18 cellular contexts compared by ENCODE assay signal in genomic region chr2:128310761-128311160, GRCh38. TPM values are rescaled to one million over a fixed set of nuclear protein-coding genes. Genes with fewer than 3 reads are reported as not detected.
DNase-seq lines count a peak whose midpoint lies in the region; ATAC-seq and TF ChIP-seq lines count a peak whose summit lies in the region.
"Had no signal": no experiment of that assay in that cellular context is flagged by ENCODE, and none has a peak within 500 bp of the region (broad histone marks: within the 10 kb centered on the region; RNA-seq: fewer than 3 reads in every experiment).

No MANE protein-coding gene starts in this region.

- H2BK12ac ChIP-seq in H9 (ENCODE audit: insufficient read length, low read depth, low read length), result no peak overlapping the region
- no peak overlapping the region for H2BK12ac ChIP-seq in trophoblast cell (ENCODE audit: low read length)

- H2BK15ac ChIP-seq in H9 (ENCODE audit: low read depth, low read length), result no peak overlapping the region

- H2BK20ac ChIP-seq in H9 (ENCODE audit: low read depth, low read length, poor library complexity, severe bottlenecking), result no peak overlapping the region

- peaks cover 98% of the 10 kb centered on the region for H3K36me3 ChIP-seq in DND-41 (ENCODE audit: insufficient read depth, low read length)
- H3K36me3 ChIP-seq in trophoblast cell (ENCODE audit: control insufficient read depth in 1 of 2, insufficient read depth in 2 of 2, low read length in 2 of 2), result peaks cover 10 to 24% of the 10 kb centered on the region in 2 experiments
- no peaks in the 10 kb centered on the region for H3K36me3 ChIP-seq in smooth muscle cell (ENCODE audit: low read depth)
- H3K36me3 ChIP-seq: ascending aorta had no signal

- no peaks in the 10 kb centered on the region for H3K27me3 Mint-ChIP-seq in H9 (ENCODE audit: low read depth)
- peaks cover 14% of the 10 kb centered on the region for H3K27me3 Mint-ChIP-seq in glutamatergic neuron (ENCODE audit: unreplicated experiment)

- H3K4me2 ChIP-seq in DND-41 (ENCODE audit: insufficient read depth, low read length), result peak overlapping the region; percentile 88; the same call in 1 of the 2 replicates
- H3K4me2 ChIP-seq in H9 (ENCODE audit: insufficient read depth, insufficient read length, low read length), result no peak overlapping the region
- no peak overlapping the region for H3K4me2 ChIP-seq in trophoblast cell (ENCODE audit: low read length)
- no peak overlapping the region for H3K4me2 ChIP-seq in smooth muscle cell
- H3K4me2 ChIP-seq: KMS-11 had no signal

- no peak overlapping the region for H3K4ac ChIP-seq in H9 (ENCODE audit: low read depth, low read length)
- peak overlapping the region; percentile 28 for H3K4ac ChIP-seq in trophoblast cell (ENCODE audit: low read depth, low read length)

- H3K4me1 ChIP-seq in DND-41 (ENCODE audit: insufficient read depth, low read length), result peaks cover 73% of the 10 kb centered on the region
- peaks cover 4% of the 10 kb centered on the region; the same call in 1 of the 2 replicates for H3K4me1 ChIP-seq in H9 (ENCODE audit: insufficient read depth, low read length)
- H3K4me1 ChIP-seq in trophoblast cell (ENCODE audit: control insufficient read depth in 1 of 2, insufficient read depth in 2 of 2, low read length in 2 of 2), result peaks cover 9 to 13% of the 10 kb centered on the region in 2 experiments
- H3K4me1 ChIP-seq in smooth muscle cell (ENCODE audit: low read depth), result peaks cover 12% of the 10 kb centered on the region

- H2BK120ac ChIP-seq in H9 (ENCODE audit: low read depth, low read length, poor library complexity, severe bottlenecking) (no peak overlapping the region), trophoblast cell (ENCODE audit: insufficient read depth, low read length, poor library complexity) (no peak overlapping the region)

- no peak overlapping the region for H3K56ac ChIP-seq in H9 (ENCODE audit: insufficient read length, low read depth, low read length)

- H3T11ph ChIP-seq in H9 (ENCODE audit: low read length), result no peak overlapping the region

- no peak for DNase-seq in DND-41
- DNase-seq in H9, result no peak
- DNase-seq in glutamatergic neuron, result no peak
- no peak for DNase-seq in trophoblast cell
- DNase-seq in smooth muscle cell (lab: John Stamatoyannopoulos, UW; ENCODE audit: unreplicated experiment), result no peak
- no peak for DNase-seq in activated CD4-positive, alpha-beta T cell treated with anti-CD3 and anti-CD28 coated beads for 4 hours
- DNase-seq: activated naive CD4-positive, alpha-beta T cell; AML-193; HCEC 1CT; hippocampal formation; NCI-H1105; nucleus accumbens; OCI-M1; stimulated activated CD4-positive, alpha-beta T cell treated with anti-CD3 and anti-CD28 coated beads, Interleukin-2, amount 100 ng/mL, for 48 hours had no signal

- no peak overlapping the region for H4K5ac ChIP-seq in H9 (ENCODE audit: insufficient read length, low read depth, low read length)

- H3K36me3 Mint-ChIP-seq in H9 (ENCODE audit: insufficient read depth in 1 of 3, low read depth in 3 of 3) (peaks cover 7 to 31% (median 25%) of the 10 kb centered on the region in 3 experiments), glutamatergic neuron (ENCODE audit: unreplicated experiment) (peaks cover 3% of the 10 kb centered on the region)

- H3K14ac ChIP-seq in H9 (ENCODE audit: insufficient read depth, low read length) (no peak overlapping the region), trophoblast cell (ENCODE audit: low read length) (no peak overlapping the region)

- H4K8ac ChIP-seq in H9 (replicated peaks; ENCODE audit: insufficient read length, low read depth, low read length), result no peak overlapping the region
- no peak overlapping the region for H4K8ac ChIP-seq in trophoblast cell (ENCODE audit: low read depth, low read length)

- TF ChIP-seq CTCF in DND-41 (IDR thresholded peaks at IDR 0.05; ENCODE audit: borderline replicate concordance, extremely low read depth, low read length, poor library complexity, severe bottlenecking) (no peak), H9 (conservative IDR thresholded peaks at IDR 0.05) (no peak), glutamatergic neuron (IDR thresholded peaks at IDR 0.05; ENCODE audit: partially characterized antibody, unreplicated experiment) (no peak), smooth muscle cell (IDR thresholded peaks at IDR 0.05; ENCODE audit: borderline replicate concordance, insufficient read depth, poor library complexity, severe bottlenecking) (no peak)

- peaks cover 13% of the 10 kb centered on the region for H3K79me1 ChIP-seq in H9 (ENCODE audit: insufficient read depth, low read depth, low read length, poor library complexity, severe bottlenecking)
- H3K79me1 ChIP-seq in trophoblast cell (ENCODE audit: low read length), result peaks cover 4% of the 10 kb centered on the region

- no peak overlapping the region for H3K27ac ChIP-seq in DND-41 (ENCODE audit: low read length)
- no peak overlapping the region for H3K27ac ChIP-seq in H9 (ENCODE audit: insufficient read length, low read depth, low read length)
- H3K27ac ChIP-seq in trophoblast cell (ENCODE audit: low read depth, low read length), result no peak overlapping the region
- H3K27ac ChIP-seq in smooth muscle cell (ENCODE audit: low read depth), result no peak overlapping the region
- H3K27ac ChIP-seq: ascending aorta, KMS-11 had no signal

- no peaks in the 10 kb centered on the region for H3K27me3 ChIP-seq in DND-41 (ENCODE audit: insufficient read depth, low read length, poor library complexity)
- H3K27me3 ChIP-seq in H9 (ENCODE audit: insufficient read depth, low read length), result no peaks in the 10 kb centered on the region
- H3K27me3 ChIP-seq in trophoblast cell (ENCODE audit: insufficient read depth, low read length), result no peaks in the 10 kb centered on the region
- no peaks in the 10 kb centered on the region for H3K27me3 ChIP-seq in smooth muscle cell (ENCODE audit: low read depth)
- H3K27me3 ChIP-seq: ascending aorta had no signal

- H3K9me3 Mint-ChIP-seq in H9, result no peaks in the 10 kb centered on the region
- H3K9me3 Mint-ChIP-seq in glutamatergic neuron (ENCODE audit: unreplicated experiment), result peaks cover 15% of the 10 kb centered on the region

- H3K23ac ChIP-seq in H9 (ENCODE audit: insufficient read length, low read depth, low read length) (no peak overlapping the region), trophoblast cell (ENCODE audit: low read length) (no peak overlapping the region)

- no peaks in the 10 kb centered on the region for H3K9me3 ChIP-seq in DND-41 (ENCODE audit: insufficient read depth, low read length, severe bottlenecking)
- H3K9me3 ChIP-seq in H9 (ENCODE audit: control insufficient read depth, low read depth, low read length), result no peaks in the 10 kb centered on the region
- no peaks in the 10 kb centered on the region for H3K9me3 ChIP-seq in trophoblast cell (ENCODE audit: insufficient read depth, low read depth, low read length)
- no peaks in the 10 kb centered on the region for H3K9me3 ChIP-seq in smooth muscle cell (replicated peaks; ENCODE audit: low read depth)
- H3K9me3 ChIP-seq: ascending aorta had no signal

- no peak overlapping the region for H2BK5ac ChIP-seq in H9 (ENCODE audit: insufficient read length, low read length)
- no peak overlapping the region for H2BK5ac ChIP-seq in trophoblast cell (ENCODE audit: low read depth, low read length, poor library complexity)

- H2AK5ac ChIP-seq in H9 (ENCODE audit: insufficient read length, low read length), result no peak overlapping the region
- H2AK5ac ChIP-seq in trophoblast cell (ENCODE audit: low read length), result no peak overlapping the region

- no peak for ATAC-seq in DND-41 (ENCODE audit: insufficient read depth, low read depth)
- ATAC-seq in HG03469 (IDR thresholded peaks at IDR 0.05; ENCODE audit: unreplicated experiment), result no peak
- ATAC-seq: activated CD4-positive, CD25-positive, alpha-beta regulatory T cell treated with anti-CD3 and anti-CD28 coated beads, Interleukin-2, amount 50 U/mL, for 24 hours had no signal

- WGBS in H9 (ENCODE audit: extremely low coverage, insufficient read length, low lambda C conversion rate), result no CpG with 5 or more reads among the region's 4 CpGs
- WGBS in trophoblast cell (ENCODE audit: extremely low coverage, insufficient coverage, insufficient read length), result no CpG with 5 or more reads among the region's 4 CpGs
- WGBS in smooth muscle cell (ENCODE audit: low lambda C conversion rate), result 64% methylated on average over 4 of the region's 4 CpGs

- H3K18ac ChIP-seq in H9 (ENCODE audit: insufficient read length, low read depth, low read length), result no peak overlapping the region
- H3K18ac ChIP-seq in trophoblast cell (ENCODE audit: low read length), result no peak overlapping the region

- peaks cover 100% of the 10 kb centered on the region for H4K20me1 ChIP-seq in DND-41 (ENCODE audit: insufficient read depth, low read length)
- H4K20me1 ChIP-seq in H9 (ENCODE audit: control insufficient read depth, insufficient read depth, insufficient read length), result peaks cover 4% of the 10 kb centered on the region
- H4K20me1 ChIP-seq in smooth muscle cell (ENCODE audit: low read depth), result peaks cover 91% of the 10 kb centered on the region

- no peaks in the 10 kb centered on the region for H3K23me2 ChIP-seq in H9 (ENCODE audit: insufficient read length, low read depth, low read length, poor library complexity, severe bottlenecking)

- H2AFZ ChIP-seq in DND-41 (ENCODE audit: low read depth, low read length), result no peak overlapping the region
- no peak overlapping the region for H2AFZ ChIP-seq in H9 (ENCODE audit: low read length)
- H2AFZ ChIP-seq in trophoblast cell (ENCODE audit: insufficient read depth, low read length, poor library complexity), result no peak overlapping the region
- no peak overlapping the region for H2AFZ ChIP-seq in smooth muscle cell (ENCODE audit: low read depth)

- H4K91ac ChIP-seq in H9 (ENCODE audit: insufficient read length, low read depth, low read length), result no peak overlapping the region
- H4K91ac ChIP-seq in trophoblast cell (ENCODE audit: low read depth, low read length), result no peak overlapping the region

- peaks cover under 1% of the 10 kb centered on the region for H3F3A ChIP-seq in smooth muscle cell (ENCODE audit: low read depth)

- H4K12ac ChIP-seq in trophoblast cell (ENCODE audit: low read depth, low read length), result no peak overlapping the region

- H3K79me2 ChIP-seq in DND-41 (ENCODE audit: insufficient read depth, low read length), result peaks cover 100% of the 10 kb centered on the region
- H3K79me2 ChIP-seq in H9 (ENCODE audit: insufficient read depth, low read length), result peaks cover 85% of the 10 kb centered on the region; the same call in 1 of the 2 replicates
- H3K79me2 ChIP-seq in trophoblast cell (ENCODE audit: control insufficient read depth, insufficient read depth, low read length, poor library complexity), result peaks cover 8% of the 10 kb centered on the region
- H3K79me2 ChIP-seq in smooth muscle cell (ENCODE audit: low read depth), result peaks cover 24% of the 10 kb centered on the region

- H3K4me3 Mint-ChIP-seq in H9, result no peak overlapping the region
- peak overlapping the region; percentile 50 for H3K4me3 Mint-ChIP-seq in glutamatergic neuron (ENCODE audit: unreplicated experiment)

- peaks cover 64 to 79% of the 10 kb centered on the region in 2 experiments for H3K4me1 Mint-ChIP-seq in H9
- H3K4me1 Mint-ChIP-seq in glutamatergic neuron (ENCODE audit: low read depth, unreplicated experiment), result peaks cover 64% of the 10 kb centered on the region

- no peak overlapping the region for H3K9ac ChIP-seq in DND-41 (ENCODE audit: low read depth, low read length)
- H3K9ac ChIP-seq in H9 (ENCODE audit: extremely low read depth, insufficient read length, low read length), result no peak overlapping the region
- no peak overlapping the region for H3K9ac ChIP-seq in trophoblast cell (ENCODE audit: low read length)
- H3K9ac ChIP-seq in smooth muscle cell (ENCODE audit: low read depth), result no peak overlapping the region
- H3K9ac ChIP-seq: KMS-11 had no signal

- no peak overlapping the region for H3K4me3 ChIP-seq in DND-41 (ENCODE audit: low read depth in 1 of 2, low read length in 2 of 2)
- H3K4me3 ChIP-seq in trophoblast cell (ENCODE audit: low read depth, low read length), result no peak overlapping the region
- no peak overlapping the region for H3K4me3 ChIP-seq in smooth muscle cell
- H3K4me3 ChIP-seq: ascending aorta had no signal

- H3K27ac Mint-ChIP-seq in H9 (peak overlapping the region; percentile 57 to 77 (median 62); a peak in 4 of 7 replicates), glutamatergic neuron (ENCODE audit: unreplicated experiment) (peak overlapping the region; percentile 48)

RNA-seq across cellular contexts. Expression of gene HS6ST1, which starts 7.9 kb away (rescaled TPM):
- total RNA-seq in H9 (2021) (58.9 and 60.2 TPM in 2 replicates), glutamatergic neuron (ENCODE audit: unreplicated experiment) (173 TPM), smooth muscle cell (9.3 and 11.3 TPM in 2 replicates)
- 26.6 and 27.7 TPM in 2 replicates for polyA plus RNA-seq in trophoblast cell (2013)
- polyA plus RNA-seq in smooth muscle cell, result 13.0 and 17.6 TPM in 2 replicates
